8 cellular contexts compared by ENCODE assay signal in the genomic region with DNA sequence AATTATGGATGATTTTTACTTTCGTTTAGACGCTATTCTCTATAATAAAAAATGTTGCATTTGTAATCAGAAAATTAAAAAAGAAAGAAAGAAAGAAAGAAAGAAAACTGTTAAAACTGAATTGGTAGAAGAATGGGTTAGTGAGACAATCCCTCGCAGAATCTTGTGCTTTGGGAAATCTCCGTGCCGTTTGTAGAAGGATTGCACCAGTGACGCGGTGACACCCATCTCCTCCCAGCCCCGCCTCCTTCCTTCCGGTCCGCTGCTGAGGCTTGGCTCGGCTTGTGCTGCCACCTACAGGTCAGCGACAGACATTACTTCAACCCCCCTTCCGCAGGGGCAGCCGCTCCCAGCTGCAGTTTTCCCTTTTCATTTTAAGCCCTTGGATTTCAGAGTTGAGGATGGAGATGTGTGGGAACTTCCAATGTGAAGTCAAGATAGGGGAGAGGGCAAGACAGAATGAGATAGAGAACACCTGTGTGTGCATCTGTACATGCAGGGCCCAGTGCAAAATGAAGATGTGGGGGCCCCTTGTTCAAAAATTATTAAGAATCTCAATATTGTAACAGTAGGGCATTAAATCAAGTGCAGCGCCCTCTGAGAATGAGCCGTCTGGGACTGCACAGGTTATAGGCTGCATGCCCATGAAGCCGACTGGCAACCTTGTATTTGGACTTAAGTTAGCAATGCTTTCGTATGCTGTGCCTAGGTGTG. TPM values are rescaled to one million over a fixed set of nuclear protein-coding genes. Genes with fewer than 3 reads are reported as not detected.
DNase-seq lines count a peak whose midpoint lies in the region; ATAC-seq and TF ChIP-seq lines count a peak whose summit lies in the region.

No MANE protein-coding gene starts in this region.

- H3K36me3 ChIP-seq in HAP-1 (replicated peaks) = no peaks in the 10 kb centered on the region
- no peaks in the 10 kb centered on the region for H3K36me3 ChIP-seq in SU-DHL-6 (ENCODE audit: low read length)
- H3K36me3 ChIP-seq in heart right ventricle = no peaks in the 10 kb centered on the region
- H3K36me3 ChIP-seq in upper lobe of left lung = no peaks in the 10 kb centered on the region

- H3K4me1 Mint-ChIP-seq in Calu3 (ENCODE audit: low read depth, unreplicated experiment) = peaks cover 14% of the 10 kb centered on the region

- DNase-seq in Calu3 = peak; percentile 91
- DNase-seq in HAP-1 (ENCODE audit: low spot score in 2 of 2) = peak; percentile 83 to 94
- peak; percentile 67 to 85 (median 82) for DNase-seq in NCI-H1417 (lab: John Stamatoyannopoulos, UW)
- DNase-seq in activated naive CD8-positive, alpha-beta T cell treated with anti-CD3 and anti-CD28 coated beads, Interleukin-2, amount 50 U/mL, for 16 hours (ENCODE audit: low read depth, low spot score) = peak; percentile 81
- DNase-seq in heart right ventricle = peak; percentile 90 to 91
- DNase-seq in posterior vena cava (ENCODE audit: low spot score) = peak; percentile 97
- peak; percentile 87 to 96 for DNase-seq in upper lobe of left lung

- no peaks in the 10 kb centered on the region for H4K20me1 ChIP-seq in SU-DHL-6 (ENCODE audit: low read depth, low read length)

- no peaks in the 10 kb centered on the region for H3K9me3 ChIP-seq in HAP-1
- H3K9me3 ChIP-seq in SU-DHL-6 (ENCODE audit: insufficient read depth, low read length) = no peaks in the 10 kb centered on the region
- no peaks in the 10 kb centered on the region for H3K9me3 ChIP-seq in heart right ventricle
- H3K9me3 ChIP-seq in upper lobe of left lung = no peaks in the 10 kb centered on the region

- peak in 1 of 4 donors; percentile 24 for TF ChIP-seq POLR2A in upper lobe of left lung (IDR thresholded peaks at IDR 0.05)

- no peaks in the 10 kb centered on the region for H3K9me3 Mint-ChIP-seq in Calu3 (ENCODE audit: low read depth, unreplicated experiment)

- peaks cover 10% of the 10 kb centered on the region for H3K36me3 Mint-ChIP-seq in Calu3 (ENCODE audit: insufficient read depth, unreplicated experiment)

- CTCF ChIA-PET in Calu3 (lab: Charles Lee) = interaction anchor here (0.6 to 3.5 kb wide), 9 partner anchors 37 to 431 kb away, joined by 3 to 16 read pairs (median 5); partner anchors contain the start of gene IFT27

- TF ChIP-seq CTCF in Calu3 (IDR thresholded peaks at IDR 0.05; ENCODE audit: unreplicated experiment) (peak; percentile 91), SU-DHL-6 (IDR thresholded peaks at IDR 0.05; ENCODE audit: insufficient read depth, low read length, poor library complexity, severe bottlenecking) (peak; percentile 87), heart right ventricle (IDR thresholded peaks at IDR 0.05) (peak; percentile 90 to 99 (median 96)), upper lobe of left lung (IDR thresholded peaks at IDR 0.05) (peak; percentile 86 to 96 (median 94))

- H3F3A ChIP-seq in SU-DHL-6 (ENCODE audit: insufficient read depth) = no peaks in the 10 kb centered on the region

- peak overlapping the region; percentile 99 for H3K4me2 ChIP-seq in SU-DHL-6 (ENCODE audit: low read depth, low read length, poor library complexity, severe bottlenecking)

- WGBS in heart right ventricle, 2 donors = 17% methylated on average over 18 of the region's 18 CpGs
- 16 to 17% methylated on average over 18 of the region's 18 CpGs for WGBS in upper lobe of left lung, 2 donors

- peaks cover 85% of the 10 kb centered on the region for H3K27me3 Mint-ChIP-seq in Calu3 (ENCODE audit: unreplicated experiment)

- H3K4me3 ChIP-seq in HAP-1 = peak overlapping the region; percentile 5
- H3K4me3 ChIP-seq in SU-DHL-6 (ENCODE audit: insufficient read depth, low read length, poor library complexity, severe bottlenecking) = peak overlapping the region; percentile 61
- peak overlapping the region in 9 of 10 donors; percentile 24 to 57 (median 52) for H3K4me3 ChIP-seq in heart right ventricle
- peak overlapping the region; percentile 24 to 48 (median 42) for H3K4me3 ChIP-seq in upper lobe of left lung

- peak overlapping the region; percentile 58 for H3K27ac Mint-ChIP-seq in Calu3 (ENCODE audit: unreplicated experiment)

- intact Hi-C loops in Calu3 (cut with micrococcal nuclease; ENCODE audit: unreplicated experiment) = loop anchor here (2.0 to 5.0 kb wide), 2 partner anchors 106 to 197 kb away; no protein-coding TSS in a partner anchor
- intact Hi-C loops in heart right ventricle (cut with DNase I) = loop anchor here (1.0 to 10.0 kb wide), 9 partner anchors 64 to 197 kb away; no protein-coding TSS in a partner anchor
- intact Hi-C loops in posterior vena cava (cut with DNase I) = loop anchor here in 1 of 2 donors (5.0 kb wide), 1 partner anchor 196 kb away; no protein-coding TSS in a partner anchor

- no peaks in the 10 kb centered on the region for H3K9me2 ChIP-seq in SU-DHL-6 (replicated peaks; ENCODE audit: insufficient read depth, low read length)

- in situ Hi-C loops in HAP-1 (cut with MboI; ENCODE audit: low sequenced_read_pairs) = no loop called here

- H3K79me2 ChIP-seq in SU-DHL-6 (ENCODE audit: insufficient read depth, low read length) = no peaks in the 10 kb centered on the region

- BruUV-seq in Calu3 (replicated peaks; lab: Mats Ljungman, UMichigan) = no TSS peak

- peaks cover 2% of the 10 kb centered on the region; the same call in 1 of the 2 replicates for H3K4me1 ChIP-seq in HAP-1
- H3K4me1 ChIP-seq in heart right ventricle = peaks cover 0 to 11% (median 5%) of the 10 kb centered on the region in 9 donors
- H3K4me1 ChIP-seq in upper lobe of left lung = peaks cover 3 to 12% (median 6%) of the 10 kb centered on the region in 4 donors

- H3K27ac ChIP-seq in SU-DHL-6 (ENCODE audit: low read depth, low read length) = 0 out of 2 replicates have a peak overlapping the region, but pooled peaks have one; percentile 28
- peak overlapping the region in 2 of 10 donors; percentile 16 to 80 for H3K27ac ChIP-seq in heart right ventricle
- H3K27ac ChIP-seq in upper lobe of left lung = peak overlapping the region in 3 of 4 donors; percentile 4 to 77 (median 7)

- H3K4me3 Mint-ChIP-seq in Calu3 (ENCODE audit: low read depth, unreplicated experiment) = peak overlapping the region; percentile 72

- peak overlapping the region; percentile 51 for H3K9ac ChIP-seq in SU-DHL-6 (ENCODE audit: low read length)

- ATAC-seq in heart right ventricle (peak; percentile 94 to 98 (median 97)), upper lobe of left lung (ENCODE audit: low FRiP score in 2 of 2) (peak; percentile 94 to 99)

- peak overlapping the region; percentile 88 for H2AFZ ChIP-seq in SU-DHL-6 (ENCODE audit: low read depth, low read length, severe bottlenecking)

- TF ChIP-seq EP300 in upper lobe of left lung (IDR thresholded peaks at IDR 0.05) = no peak

- H3K27me3 ChIP-seq in HAP-1 (ENCODE audit: low read depth) = peaks cover 5% of the 10 kb centered on the region; the same call in 1 of the 2 replicates
- H3K27me3 ChIP-seq in SU-DHL-6 (ENCODE audit: low read length) = no peaks in the 10 kb centered on the region
- H3K27me3 ChIP-seq in heart right ventricle = peaks cover 0 to 26% (median 11%) of the 10 kb centered on the region in 7 donors
- H3K27me3 ChIP-seq in upper lobe of left lung = no peaks in the 10 kb centered on the region

RNA-seq across cellular contexts. Expression of gene TST, which starts 41.1 kb away (rescaled TPM):
- total RNA-seq in Calu3 (2022) = 52.2 and 64.7 TPM in 2 replicates
- total RNA-seq in heart right ventricle = 10 to 100 TPM; 34.1 to 87.4 (median 44.5) TPM
- polyA plus RNA-seq in heart right ventricle = 10 to 100 TPM; 72.5 to 74.8 TPM
- 1 to 10 TPM; 8.9 to 9.3 TPM for total RNA-seq in posterior vena cava
- 10 to 100 TPM; 43.0 to 78.1 (median 70.2) TPM for total RNA-seq in upper lobe of left lung

RNA-seq across cellular contexts. Expression of gene MPST, which starts 41.4 kb away (rescaled TPM):
- total RNA-seq in Calu3 (2022) = 60.8 and 73.0 TPM in 2 replicates
- 10 to 100 TPM; 27.1 to 81.2 (median 42.0) TPM for total RNA-seq in heart right ventricle
- polyA plus RNA-seq in heart right ventricle = 100 to 1,000 TPM; 160 to 192 TPM
- total RNA-seq in posterior vena cava = 10 to 100 TPM; 19.7 to 21.0 TPM
- 100 to 1,000 TPM in 5 of 6 donors, 10 to 100 TPM in 1; 80.8 to 183 (median 135) TPM for total RNA-seq in upper lobe of left lung

Comparison
In these comparisons a context has a peak if more than half of its experiments do, and no peak if none do; other contexts are left out.
1. H3K4me3 ChIP-seq: peak in every context shown above with its lines; median percentile 61 in SU-DHL-6; 52 in heart right ventricle; 42 in upper lobe of left lung; 5 in HAP-1.